ENCODE assay signal across 9 cellular contexts in genomic region chr1:9426291-9426711, GRCh38.
DNase-seq lines count a peak whose midpoint lies in the region; ATAC-seq, FAIRE-seq and TF ChIP-seq lines count a peak whose summit lies in the region.
"Had no signal": no experiment of that assay in that cellular context is flagged by ENCODE, and none has a peak within 500 bp of the region (broad histone marks: within the 10 kb centered on the region; RNA-seq: fewer than 3 reads in every experiment).

No MANE protein-coding gene starts in this region.

- H2AFZ ChIP-seq in GM23338 = no peak overlapping the region

- H3K36me3 ChIP-seq in GM23338 (ENCODE audit: insufficient read depth) (no peaks in the 10 kb centered on the region), right atrium auricular region (no peaks in the 10 kb centered on the region)
- H3K36me3 ChIP-seq: lower lobe of right lung had no signal

- H3K4me3 ChIP-seq in GM23338 = no peak overlapping the region
- H3K4me3 ChIP-seq in right atrium auricular region = no peak overlapping the region
- H3K4me3 ChIP-seq: lower lobe of right lung had no signal

- no peaks in the 10 kb centered on the region for H4K20me1 ChIP-seq in GM23338 (replicated peaks; ENCODE audit: insufficient read depth)

- DNase-seq in activated CD4-positive, CD25-positive, alpha-beta regulatory T cell treated with anti-CD3 and anti-CD28 coated beads, Interleukin-2, amount 50 U/mL, for 16 hours (ENCODE audit: low read depth, low spot score) = peak; percentile 57
- DNase-seq in dermis microvascular lymphatic vessel endothelial cell (ENCODE audit: low read depth in 2 of 2) = peak; percentile 34 to 38
- DNase-seq in stimulated activated effector memory CD8-positive, alpha-beta T cell treated with anti-CD3 and anti-CD28 coated beads, Interleukin-12 subunit alpha, Interleukin-12 subunit beta, amount 100 ng/mL, for 72 hours (ENCODE audit: low spot score in 2 of 2) = peak; percentile 27 to 82
- no peak for DNase-seq in frontal cortex (ENCODE audit: low spot score in 2 of 2)
- no peak for DNase-seq in GM23338 (ENCODE audit: low spot score)
- no peak for DNase-seq in right atrium auricular region (ENCODE audit: low spot score)
- DNase-seq: lower lobe of right lung had no signal

- no peaks in the 10 kb centered on the region for H3K9me3 ChIP-seq in right atrium auricular region
- H3K9me3 ChIP-seq: lower lobe of right lung had no signal

- H3K4me3 Mint-ChIP-seq in stimulated activated effector memory CD8-positive, alpha-beta T cell treated with anti-CD3 and anti-CD28 coated beads, Interleukin-12 subunit alpha, Interleukin-12 subunit beta, amount 100 ng/mL, for 72 hours = peak overlapping the region; percentile 55
- no peak overlapping the region for H3K4me3 Mint-ChIP-seq in GM23338

- ATAC-seq in GM19395 (IDR thresholded peaks at IDR 0.05; ENCODE audit: unreplicated experiment) = peak; percentile 73
- ATAC-seq in HG03378 (IDR thresholded peaks at IDR 0.05; ENCODE audit: unreplicated experiment) = peak; percentile 60
- ATAC-seq in stimulated activated effector memory CD8-positive, alpha-beta T cell treated with anti-CD3 and anti-CD28 coated beads, Interleukin-12 subunit alpha, Interleukin-12 subunit beta, amount 100 ng/mL, for 72 hours = peak; percentile 57
- no peak for ATAC-seq in GM23338

- no peaks in the 10 kb centered on the region for H3K9me2 ChIP-seq in GM23338 (ENCODE audit: insufficient read depth)

- H3K27me3 ChIP-seq in GM23338 (ENCODE audit: insufficient read depth) (no peaks in the 10 kb centered on the region), right atrium auricular region (no peaks in the 10 kb centered on the region)

- H3K36me3 Mint-ChIP-seq in stimulated activated effector memory CD8-positive, alpha-beta T cell treated with anti-CD3 and anti-CD28 coated beads, Interleukin-12 subunit alpha, Interleukin-12 subunit beta, amount 100 ng/mL, for 72 hours = peaks cover 20% of the 10 kb centered on the region
- H3K36me3 Mint-ChIP-seq in GM23338 (ENCODE audit: low read depth) = no peaks in the 10 kb centered on the region

- no peak for FAIRE-seq in frontal cortex (lab: Jason Lieb, UNC)

- H3K79me2 ChIP-seq in GM23338 (replicated peaks; ENCODE audit: insufficient read depth) = no peaks in the 10 kb centered on the region

- H3K4me1 ChIP-seq in GM23338 (ENCODE audit: insufficient read depth) (peaks cover 5% of the 10 kb centered on the region; the same call in 1 of the 2 replicates), right atrium auricular region (peaks cover 0 to 12% of the 10 kb centered on the region in 2 donors)

- H3K4me1 Mint-ChIP-seq in stimulated activated effector memory CD8-positive, alpha-beta T cell treated with anti-CD3 and anti-CD28 coated beads, Interleukin-12 subunit alpha, Interleukin-12 subunit beta, amount 100 ng/mL, for 72 hours = peaks cover 40% of the 10 kb centered on the region
- H3K4me1 Mint-ChIP-seq in GM23338 = peaks cover 26% of the 10 kb centered on the region

- H3K9me3 Mint-ChIP-seq in stimulated activated effector memory CD8-positive, alpha-beta T cell treated with anti-CD3 and anti-CD28 coated beads, Interleukin-12 subunit alpha, Interleukin-12 subunit beta, amount 100 ng/mL, for 72 hours = no peaks in the 10 kb centered on the region
- H3K9me3 Mint-ChIP-seq in GM23338 = no peaks in the 10 kb centered on the region

- H3K4me2 ChIP-seq in GM23338 = no peak overlapping the region

- peaks cover 7% of the 10 kb centered on the region for H3K27me3 Mint-ChIP-seq in GM23338 (ENCODE audit: insufficient read depth, low read depth, poor library complexity)

- no peak overlapping the region for H3K27ac Mint-ChIP-seq in stimulated activated effector memory CD8-positive, alpha-beta T cell treated with anti-CD3 and anti-CD28 coated beads, Interleukin-12 subunit alpha, Interleukin-12 subunit beta, amount 100 ng/mL, for 72 hours
- H3K27ac Mint-ChIP-seq in GM23338 = no peak overlapping the region

- H3K27ac ChIP-seq in GM23338 (ENCODE audit: low read depth) (no peak overlapping the region), right atrium auricular region (no peak overlapping the region)
- H3K27ac ChIP-seq: lower lobe of right lung had no signal

- H3F3A ChIP-seq in GM23338 (replicated peaks; ENCODE audit: low read depth) = no peaks in the 10 kb centered on the region

- TF ChIP-seq CTCF in GM23338 (conservative IDR thresholded peaks at IDR 0.05; ENCODE audit: low read depth in 2 of 2) (no peak), right atrium auricular region (IDR thresholded peaks at IDR 0.05) (no peak)

TF ChIP-seq in GM23338, 12 proteins besides CTCF, POLR2A, EP300 and RAD21:
- no peak for TF ChIP-seq ZNF462 (CRISPR knock-in tag; IDR thresholded peaks at IDR 0.05)
- TF ChIP-seq NANOG (IDR thresholded peaks at IDR 0.05; ENCODE audit: borderline replicate concordance) = no peak
- TF ChIP-seq CREB1 (CRISPR knock-in tag; IDR thresholded peaks at IDR 0.05; ENCODE audit: low read depth) = no peak
- no peak for TF ChIP-seq EZH2phosphoT487 (IDR thresholded peaks at IDR 0.05; ENCODE audit: unreplicated experiment)
- no peak for TF ChIP-seq ZNF331 (CRISPR knock-in tag; IDR thresholded peaks at IDR 0.05; ENCODE audit: low read depth)
- TF ChIP-seq JUNB (IDR thresholded peaks at IDR 0.05; ENCODE audit: unreplicated experiment) = no peak
- no peak for TF ChIP-seq POLR2AphosphoS5 (IDR thresholded peaks at IDR 0.05; ENCODE audit: low read depth)
- no peak for TF ChIP-seq EZH2 (IDR thresholded peaks at IDR 0.05; ENCODE audit: low read depth, unreplicated experiment)
TF ChIP-seq in GM23338: peak in this region for 0.

Comparison
In these comparisons a context has a peak if more than half of its experiments do, and no peak if none do; other contexts are left out.
1. DNase-seq: peak in activated CD4-positive, CD25-positive, alpha-beta regulatory T cell treated with anti-CD3 and anti-CD28 coated beads, Interleukin-2, amount 50 U/mL, for 16 hours (single experiment), dermis microvascular lymphatic vessel endothelial cell (2 of 2) and stimulated activated effector memory CD8-positive, alpha-beta T cell treated with anti-CD3 and anti-CD28 coated beads, Interleukin-12 subunit alpha, Interleukin-12 subunit beta, amount 100 ng/mL, for 72 hours (2 of 2); none in frontal cortex (0 of 2), GM23338 (single experiment) and right atrium auricular region (single experiment).